In genomic region chr1:89407768-89408167, GRCh38 we compare ENCODE assay signal across 11 cellular contexts. TPM values are rescaled to one million over a fixed set of nuclear protein-coding genes. Genes with fewer than 3 reads are reported as not detected.
DNase-seq lines count a peak whose midpoint lies in the region; ATAC-seq and TF ChIP-seq lines count a peak whose summit lies in the region.
"Not testable (repeated sequence)": the region's sequence is repeated elsewhere in the genome, so short reads cannot be mapped to it uniquely, and the experiment has no call there.
"Had no signal": no experiment of that assay in that cellular context is flagged by ENCODE, and none has a peak within 500 bp of the region (broad histone marks: within the 10 kb centered on the region; RNA-seq: fewer than 3 reads in every experiment).

No MANE protein-coding gene starts in this region.

- TF ChIP-seq EP300 in upper lobe of left lung (IDR thresholded peaks at IDR 0.05), result not testable (repeated sequence)

- BruUV-seq in mammary epithelial cell (replicated peaks; lab: Mats Ljungman, UMichigan), result not testable (repeated sequence)

- not testable (repeated sequence) for H3K4me1 ChIP-seq in mammary epithelial cell (ENCODE audit: insufficient read depth, low read length); right lobe of liver
- peaks cover 0 to 11% (median 7%) of the 10 kb centered on the region in 4 donors for H3K4me1 ChIP-seq in upper lobe of left lung

- CTCF ChIA-PET in mammary epithelial cell (lab: Charles Lee; ENCODE audit: low non-redundant PET), result not testable (repeated sequence)

- not testable (repeated sequence) for H3K79me2 ChIP-seq in mammary epithelial cell (ENCODE audit: insufficient read depth, low read length)

- H3K9ac ChIP-seq in mammary epithelial cell (ENCODE audit: insufficient read depth, low read length), result not testable (repeated sequence)

- TF ChIP-seq CTCF in CD14-positive monocyte (IDR thresholded peaks at IDR 0.05); mammary epithelial cell (conservative IDR thresholded peaks at IDR 0.05 in 1 of 2, IDR thresholded peaks at IDR 0.05 in 1 of 2; ENCODE audit: extremely low read depth in 1 of 2, insufficient read depth in 1 of 2, low read depth in 1 of 2, low read length in 2 of 2); fibroblast of villous mesenchyme (IDR thresholded peaks at IDR 0.05; ENCODE audit: insufficient read depth, low read depth, low read length); right lobe of liver (IDR thresholded peaks at IDR 0.05); upper lobe of left lung (IDR thresholded peaks at IDR 0.05): not testable (repeated sequence)

- H3K4me1 Mint-ChIP-seq in CD14-positive monocyte, result peaks cover 25% of the 10 kb centered on the region
- H3K4me1 Mint-ChIP-seq in activated T-cell treated with anti-CD3 and anti-CD28 coated beads, Interleukin-2, amount 50 U/mL, for 24 hours (ENCODE audit: low read depth), result peaks cover 27% of the 10 kb centered on the region

- peak overlapping the region; percentile 42 for H2AFZ ChIP-seq in mammary epithelial cell (ENCODE audit: low read depth, low read length)

- dilution Hi-C loops in mammary epithelial cell (cut with HindIII; ENCODE audit: low sequenced_read_pairs), result not testable (repeated sequence)

- H3K27me3 Mint-ChIP-seq in CD14-positive monocyte (ENCODE audit: low read depth in 3 of 3); activated T-cell treated with anti-CD3 and anti-CD28 coated beads, Interleukin-2, amount 50 U/mL, for 24 hours: not testable (repeated sequence)

- ATAC-seq in right lobe of liver (peak; percentile 85 to 95 (median 91)), sciatic nerve (peak; percentile 74), upper lobe of left lung (ENCODE audit: low FRiP score in 2 of 2) (peak in 1 of 2 donors; percentile 65)

- DNase-seq in CD14-positive monocyte (ENCODE audit: low spot score); activated T-cell treated with anti-CD3 and anti-CD28 coated beads, Interleukin-2, amount 50 U/mL, for 24 hours; mammary epithelial cell; fibroblast of villous mesenchyme (ENCODE audit: low read depth); right lobe of liver; sciatic nerve (ENCODE audit: low spot score); upper lobe of left lung: not testable (repeated sequence)
- peak; percentile 67 for DNase-seq in OCI-M1 (lab: John Stamatoyannopoulos, UW)

- 0% methylated on average over 2 of the region's 2 CpGs for WGBS in mammary epithelial cell (ENCODE audit: low coverage, missing lambda C conversion rate)
- 15% methylated on average over 2 of the region's 2 CpGs for WGBS in right lobe of liver (ENCODE audit: insufficient coverage, low coverage, low lambda C conversion rate, missing lambda C conversion rate)
- 9 to 17% methylated on average over 2 of the region's 2 CpGs for WGBS in upper lobe of left lung, 2 donors

- H3K4me2 ChIP-seq in mammary epithelial cell (ENCODE audit: insufficient read depth, low read depth, low read length), result peak overlapping the region; percentile 45

- H3K27ac ChIP-seq in mammary epithelial cell (ENCODE audit: insufficient read depth, low read depth, low read length), result not testable (repeated sequence)
- peak overlapping the region; percentile 45 to 87 (median 81) for H3K27ac ChIP-seq in right lobe of liver
- peak overlapping the region; percentile 70 to 90 (median 79) for H3K27ac ChIP-seq in upper lobe of left lung

- not testable (repeated sequence) for H4K20me1 ChIP-seq in mammary epithelial cell (ENCODE audit: insufficient read depth, low read length)

- H3K4me3 ChIP-seq in mammary epithelial cell (replicated peaks in 1 of 3; ENCODE audit: insufficient read depth in 1 of 3, low read depth in 2 of 3, low read length in 3 of 3), result not testable (repeated sequence)
- H3K4me3 ChIP-seq in fibroblast of villous mesenchyme (ENCODE audit: low read depth, low read length) (peak overlapping the region; percentile 37), right lobe of liver (peak overlapping the region in 2 of 3 donors; percentile 52 to 60), upper lobe of left lung (peak overlapping the region; percentile 25 to 50 (median 40))

- TF ChIP-seq POLR2A in right lobe of liver (IDR thresholded peaks at IDR 0.05); upper lobe of left lung (IDR thresholded peaks at IDR 0.05): not testable (repeated sequence)

- H3K27ac Mint-ChIP-seq in CD14-positive monocyte, result peak overlapping the region in 3 of 7 donors; percentile 64 to 83 (median 80)
- H3K27ac Mint-ChIP-seq in activated T-cell treated with anti-CD3 and anti-CD28 coated beads, Interleukin-2, amount 50 U/mL, for 24 hours, result peak overlapping the region; percentile 65

- not testable (repeated sequence) for H3K36me3 Mint-ChIP-seq in CD14-positive monocyte; activated T-cell treated with anti-CD3 and anti-CD28 coated beads, Interleukin-2, amount 50 U/mL, for 24 hours (ENCODE audit: low read depth)

- peak overlapping the region; percentile 65 to 88 for H3K4me3 Mint-ChIP-seq in CD14-positive monocyte
- peak overlapping the region; percentile 60 for H3K4me3 Mint-ChIP-seq in activated T-cell treated with anti-CD3 and anti-CD28 coated beads, Interleukin-2, amount 50 U/mL, for 24 hours

- H3K36me3 ChIP-seq in mammary epithelial cell (ENCODE audit: insufficient read depth, low read length); right lobe of liver; upper lobe of left lung: not testable (repeated sequence)

- not testable (repeated sequence) for H3K27me3 ChIP-seq in mammary epithelial cell (ENCODE audit: insufficient read depth, low read length); right lobe of liver; upper lobe of left lung

- H3K9me3 ChIP-seq in mammary epithelial cell (replicated peaks; ENCODE audit: insufficient read depth, low read length); right lobe of liver; upper lobe of left lung: not testable (repeated sequence)

- in situ Hi-C loops in mammary epithelial cell (cut with MboI; ENCODE audit: low sequenced_read_pairs in 2 of 2), result not testable (repeated sequence)

- intact Hi-C loops in CD14-positive monocyte (cut with micrococcal nuclease); mammary epithelial cell (cut with micrococcal nuclease); right lobe of liver (cut with DNase I); sciatic nerve (cut with DNase I): not testable (repeated sequence)

- not testable (repeated sequence) for H3K9me3 Mint-ChIP-seq in CD14-positive monocyte; activated T-cell treated with anti-CD3 and anti-CD28 coated beads, Interleukin-2, amount 50 U/mL, for 24 hours

RNA-seq across cellular contexts. Expression of gene GBP6, which starts 43.9 kb away (rescaled TPM):
- polyA plus RNA-seq in CD14-positive monocyte (not detected), mammary epithelial cell (4.6 TPM)
- total RNA-seq in mammary epithelial cell (1 to 10 TPM; 3.7 to 7.0 TPM), fibroblast of villous mesenchyme (under 0.01 TPM in 1 of 2 replicates, not detected in the other), right lobe of liver (under 1 TPM in 3 of 6 experiments, not detected in 3; 0.06 to 0.15 (median 0.07) TPM), sciatic nerve (not detected), upper lobe of left lung (1 to 10 TPM in 2 of 6 donors, under 1 TPM in 4; 0.30 to 3.8 (median 0.73) TPM)
- polyA minus RNA-seq in mammary epithelial cell, result 9.5 TPM
- total RNA-seq: endodermal cell, glomerular endothelial cell, posterior vena cava had no signal
